ENCODE assay signal across 9 cellular contexts in the genomic region with DNA sequence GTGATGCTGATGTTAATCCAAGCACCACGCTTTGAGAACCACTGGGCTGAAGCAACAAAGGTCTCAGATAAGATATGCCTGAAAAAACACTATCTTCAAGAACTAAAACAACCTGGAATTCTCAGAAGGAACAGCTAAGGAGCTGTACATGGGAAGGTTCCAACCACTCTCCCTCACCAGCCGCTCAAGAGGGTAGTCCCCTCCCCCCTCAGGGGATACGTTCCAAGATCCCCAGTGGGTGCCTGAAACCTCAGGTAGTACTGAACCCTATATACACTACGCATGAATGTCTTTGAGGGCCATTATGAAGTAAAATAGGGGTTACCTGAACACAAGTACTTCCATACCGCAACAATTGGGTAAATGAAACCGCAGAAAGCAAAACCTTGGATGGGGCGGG. TPM values are rescaled to one million over a fixed set of nuclear protein-coding genes. Genes with fewer than 3 reads are reported as not detected.
A peak's percentile ranks its signal among the peaks of the same experiment; 100 is the strongest.
DNase-seq lines count a peak whose midpoint lies in the region; ATAC-seq, FAIRE-seq and TF ChIP-seq lines count a peak whose summit lies in the region.
"Had no signal": no experiment of that assay in that cellular context is flagged by ENCODE, and none has a peak within 500 bp of the region (broad histone marks: within the 10 kb centered on the region; RNA-seq: fewer than 3 reads in every experiment).

No MANE protein-coding gene starts in this region.

- H4K20me1 ChIP-seq in GM23248 (ENCODE audit: insufficient read depth) (peaks cover 9% of the 10 kb centered on the region; the same call in 1 of the 2 replicates), OCI-LY3 (ENCODE audit: insufficient read depth, low read length) (peaks cover 53% of the 10 kb centered on the region)

- H3K79me2 ChIP-seq in GM23248 (ENCODE audit: insufficient read depth) (peaks cover 63% of the 10 kb centered on the region), OCI-LY3 (ENCODE audit: low read length) (peaks cover 67% of the 10 kb centered on the region)

- peaks cover 15% of the 10 kb centered on the region; the same call in 1 of the 2 replicates for H3F3A ChIP-seq in GM23248 (ENCODE audit: insufficient read depth)

- H3K9me2 ChIP-seq in GM23248 (ENCODE audit: insufficient read depth): no peaks in the 10 kb centered on the region

- H3K4me3 ChIP-seq in GM23248 (peak overlapping the region; percentile 82), OCI-LY3 (ENCODE audit: low read length) (peak overlapping the region; percentile 93), endodermal cell (ENCODE audit: low read length) (peak overlapping the region; percentile 98), pancreas (peak overlapping the region in 3 of 4 donors; percentile 0 to 99 (median 79)), prostate gland (no peak overlapping the region)

- no peaks in the 10 kb centered on the region for H3K9me3 Mint-ChIP-seq in endodermal cell

- H3K27ac Mint-ChIP-seq in endodermal cell: peak overlapping the region; percentile 67
- H3K27ac Mint-ChIP-seq: activated CD8-positive, alpha-beta memory T cell treated with anti-CD3 and anti-CD28 coated beads, Interleukin-2, amount 10 ng/mL, durations not matched to agents 7 days and 5 days had no signal

- H3K4me1 ChIP-seq in GM23248 (ENCODE audit: insufficient read depth) (peaks cover 34% of the 10 kb centered on the region), OCI-LY3 (ENCODE audit: low read length) (peaks cover 28% of the 10 kb centered on the region), endodermal cell (ENCODE audit: control insufficient read depth, insufficient read depth, low read length) (peaks cover 5% of the 10 kb centered on the region), pancreas (peaks cover 21 to 38% (median 32%) of the 10 kb centered on the region in 3 donors), prostate gland (replicated peaks) (peaks cover 13% of the 10 kb centered on the region)

- TF ChIP-seq POLR2A in prostate gland (IDR thresholded peaks at IDR 0.05) (no peak), erythroblast (IDR thresholded peaks at IDR 0.05; ENCODE audit: low read length) (no peak)

- FAIRE-seq in pancreas (lab: Jason Lieb, UNC) (no peak), GM19239 (lab: Jason Lieb, UNC) (no peak)

- H3K4me3 Mint-ChIP-seq in endodermal cell: peak overlapping the region; percentile 84

- H3K9ac ChIP-seq in GM23248 (peak overlapping the region; percentile 98; the same call in 1 of the 2 replicates), OCI-LY3 (ENCODE audit: low read length) (no peak overlapping the region), endodermal cell (ENCODE audit: extremely low read depth, low read length, poor library complexity, severe bottlenecking) (no peak overlapping the region)

- H2AFZ ChIP-seq in GM23248 (no peak overlapping the region), OCI-LY3 (ENCODE audit: low read depth, low read length) (no peak overlapping the region)

- H3K27ac ChIP-seq in GM23248 (no peak overlapping the region), OCI-LY3 (ENCODE audit: low read length) (no peak overlapping the region), endodermal cell (ENCODE audit: low read depth, low read length) (no peak overlapping the region), pancreas (no peak overlapping the region), prostate gland (no peak overlapping the region)

- H3K36me3 Mint-ChIP-seq in endodermal cell (ENCODE audit: low read depth): peaks cover 32% of the 10 kb centered on the region

- H3K27me3 ChIP-seq in GM23248 (replicated peaks; ENCODE audit: insufficient read depth) (no peaks in the 10 kb centered on the region), OCI-LY3 (ENCODE audit: low read depth, low read length) (no peaks in the 10 kb centered on the region), endodermal cell (ENCODE audit: control insufficient read depth, insufficient read depth, low read length, poor library complexity, severe bottlenecking) (no peaks in the 10 kb centered on the region), pancreas (no peaks in the 10 kb centered on the region), prostate gland (replicated peaks; ENCODE audit: insufficient read depth) (no peaks in the 10 kb centered on the region)

- 80 to 85% methylated on average over 7 of the region's 7 CpGs for WGBS in GM23248 (ENCODE audit: low coverage in 1 of 2, low lambda C conversion rate in 2 of 2, missing lambda C conversion rate in 2 of 2), 2 experiments
- WGBS in endodermal cell (ENCODE audit: insufficient coverage in 1 of 2, insufficient read length in 1 of 2), 2 experiments: 80 to 83% methylated on average over 2 to 7 of the region's 7 CpGs
- WGBS in pancreas, 2 donors: 55 to 67% methylated on average over 7 of the region's 7 CpGs
- 71% methylated on average over 7 of the region's 7 CpGs for WGBS in prostate gland

- ATAC-seq in pancreas: no peak
- ATAC-seq: activated CD8-positive, alpha-beta memory T cell treated with anti-CD3 and anti-CD28 coated beads, Interleukin-2, amount 10 ng/mL, durations not matched to agents 7 days and 5 days had no signal

- H3K4me2 ChIP-seq in GM23248 (ENCODE audit: unreplicated experiment) (peak overlapping the region; percentile 75), OCI-LY3 (ENCODE audit: low read length) (peak overlapping the region; percentile 93)

- in situ Hi-C loops in GM23248 (cut with MboI): no loop called here

- H3K27me3 Mint-ChIP-seq in endodermal cell (ENCODE audit: insufficient read depth): no peaks in the 10 kb centered on the region
- H3K27me3 Mint-ChIP-seq: activated CD8-positive, alpha-beta memory T cell treated with anti-CD3 and anti-CD28 coated beads, Interleukin-2, amount 10 ng/mL, durations not matched to agents 7 days and 5 days had no signal

- peaks cover 6% of the 10 kb centered on the region; the same call in 1 of the 2 replicates for H3K36me3 ChIP-seq in GM23248 (ENCODE audit: low read depth)
- peaks cover 37% of the 10 kb centered on the region for H3K36me3 ChIP-seq in OCI-LY3 (replicated peaks; ENCODE audit: low read depth, low read length)
- H3K36me3 ChIP-seq in endodermal cell (ENCODE audit: control insufficient read depth, insufficient read depth, low read length): peaks cover 41% of the 10 kb centered on the region
- peaks cover 0 to 5% (median 3%) of the 10 kb centered on the region in 3 donors for H3K36me3 ChIP-seq in pancreas
- H3K36me3 ChIP-seq in prostate gland: no peaks in the 10 kb centered on the region

- H3K4me1 Mint-ChIP-seq in endodermal cell: peaks cover 30% of the 10 kb centered on the region

- TF ChIP-seq CTCF in OCI-LY3 (IDR thresholded peaks at IDR 0.05; ENCODE audit: low read depth, low read length): no peak
- no peak for TF ChIP-seq CTCF in endodermal cell (conservative IDR thresholded peaks at IDR 0.05)
- TF ChIP-seq CTCF in pancreas (IDR thresholded peaks at IDR 0.05): no peak
- no peak for TF ChIP-seq CTCF in prostate gland (IDR thresholded peaks at IDR 0.05)

- intact Hi-C loops in pancreas (cut with DNase I) (loop anchor here in 1 of 3 donors (10.0 kb wide), 1 partner anchor 700 kb away; no protein-coding TSS in a partner anchor), prostate gland (cut with DNase I) (no loop called here)

- H3K9me3 ChIP-seq in GM23248 (ENCODE audit: low read depth) (no peaks in the 10 kb centered on the region), OCI-LY3 (ENCODE audit: insufficient read depth, low read length) (no peaks in the 10 kb centered on the region), endodermal cell (ENCODE audit: control insufficient read depth, low read length) (no peaks in the 10 kb centered on the region), pancreas (no peaks in the 10 kb centered on the region), prostate gland (no peaks in the 10 kb centered on the region)

- no peak for DNase-seq in GM23248
- no peak for DNase-seq in endodermal cell
- no peak for DNase-seq in pancreas
- no peak for DNase-seq in prostate gland (ENCODE audit: low spot score)
- no peak for DNase-seq in GM19239 (ENCODE audit: insufficient read length, low spot score)
- DNase-seq in NCI-H1105 treated with DMSO at 0.1 percent for 48 hours (lab: John Stamatoyannopoulos, UW): no peak
- no peak for DNase-seq in erythroblast (lab: John Stamatoyannopoulos, UW)
- DNase-seq: activated CD8-positive, alpha-beta memory T cell treated with anti-CD3 and anti-CD28 coated beads, Interleukin-2, amount 10 ng/mL, durations not matched to agents 7 days and 5 days had no signal

RNA-seq across cellular contexts. Expression of gene BOD1, which starts 1.9 kb away (rescaled TPM):
- total RNA-seq in GM23248 (2014; rRNA removed; shearing (Covaris generic)): 48.1 and 51.4 TPM in 2 replicates
- polyA plus RNA-seq in GM23248 (2016; fragmentation: Nextera tagmentation; extraction: Ambion mirVana) (64.3 and 66.1 TPM in 2 replicates), pancreas (10 to 100 TPM; 21.5 to 42.5 TPM)
- total RNA-seq in endodermal cell (10 to 100 TPM; 79.3 to 92.9 TPM), pancreas (10 to 100 TPM; 24.1 to 31.6 (median 27.4) TPM), prostate gland (10 to 100 TPM; 51.1 to 52.8 TPM)
- polyA plus RNA-seq in endodermal cell (2013, experiment 1 of 2): 144 TPM
- polyA plus RNA-seq in endodermal cell (2013, experiment 2 of 2): 121 TPM

Comparison
In these comparisons a context has a peak if more than half of its experiments do, and no peak if none do; other contexts are left out.
1. H3K4me3 ChIP-seq: peak in GM23248 (single experiment), OCI-LY3 (single experiment), endodermal cell (single experiment) and pancreas (3 of 4); none in prostate gland (0 of 2).